Comparison of ENCODE assay signal across 15 cellular contexts in genomic region chr2:68767996-68768395, GRCh38. TPM values are rescaled to one million over a fixed set of nuclear protein-coding genes. Genes with fewer than 3 reads are reported as not detected.
DNase-seq lines count a peak whose midpoint lies in the region; ATAC-seq, FAIRE-seq and TF ChIP-seq lines count a peak whose summit lies in the region.
"Had no signal": no experiment of that assay in that cellular context is flagged by ENCODE, and none has a peak within 500 bp of the region (broad histone marks: within the 10 kb centered on the region; RNA-seq: fewer than 3 reads in every experiment).

No MANE protein-coding gene starts in this region.

- FAIRE-seq in GM12892 (lab: Jason Lieb, UNC) = peak; percentile 14
- FAIRE-seq: D721Med, endometrium had no signal

- H3K36me3 Mint-ChIP-seq in activated CD4-positive, alpha-beta memory T cell treated with anti-CD3 and anti-CD28 coated beads for 36 hours = peaks cover 13% of the 10 kb centered on the region
- H3K36me3 Mint-ChIP-seq in WTC11 = no peaks in the 10 kb centered on the region

- H3K4me3 ChIP-seq in mucosa of rectum (ENCODE audit: low read length in 2 of 2) = peak overlapping the region in 1 of 2 donors; percentile 17
- H3K4me3 ChIP-seq: ovary had no signal

- peak overlapping the region; percentile 98 for H3K27ac Mint-ChIP-seq in activated CD4-positive, alpha-beta memory T cell treated with anti-CD3 and anti-CD28 coated beads for 36 hours
- no peak overlapping the region for H3K27ac Mint-ChIP-seq in WTC11

- peak overlapping the region; percentile 28 to 87 for H3K27ac ChIP-seq in mucosa of rectum (ENCODE audit: low read depth in 2 of 2, low read length in 2 of 2)
- H3K27ac ChIP-seq: ovary had no signal

- H3K4me1 ChIP-seq in mucosa of rectum (ENCODE audit: control insufficient read depth in 2 of 2, insufficient read depth in 2 of 2, low read length in 2 of 2) = peaks cover 3 to 18% of the 10 kb centered on the region in 2 donors

- no peaks in the 10 kb centered on the region for H3K27me3 ChIP-seq in mucosa of rectum (ENCODE audit: control insufficient read depth in 2 of 2, insufficient read depth in 2 of 2, low read length in 2 of 2)
- H3K27me3 ChIP-seq: heart left ventricle, ovary had no signal

- no peaks in the 10 kb centered on the region for H3K27me3 Mint-ChIP-seq in activated CD4-positive, alpha-beta memory T cell treated with anti-CD3 and anti-CD28 coated beads for 36 hours
- H3K27me3 Mint-ChIP-seq in WTC11 (ENCODE audit: low read depth) = no peaks in the 10 kb centered on the region

- no peak for TF ChIP-seq POLR2A in GM12892 (IDR thresholded peaks at IDR 0.05; ENCODE audit: low read depth, low read length)

- peak overlapping the region; percentile 76 for H3K4me3 Mint-ChIP-seq in activated CD4-positive, alpha-beta memory T cell treated with anti-CD3 and anti-CD28 coated beads for 36 hours
- H3K4me3 Mint-ChIP-seq in WTC11 = no peak overlapping the region

- ATAC-seq in GM18502 (IDR thresholded peaks at IDR 0.05; ENCODE audit: poor library complexity, unreplicated experiment) (no peak), GM18873 (IDR thresholded peaks at IDR 0.05; ENCODE audit: low FRiP score, unreplicated experiment) (no peak), WTC11 (no peak)
- ATAC-seq: heart left ventricle, left ventricle myocardium superior had no signal

- POLR2A ChIA-PET in activated CD4-positive, alpha-beta memory T cell treated with anti-CD3 and anti-CD28 coated beads for 36 hours (lab: Charles Lee) = interaction anchor here (0.6 to 3.7 kb wide), 7 partner anchors 16 to 52 kb away, joined by 3 to 47 read pairs (median 5); partner anchors contain the start of gene ARHGAP25
- POLR2A ChIA-PET in WTC11 (lab: Charles Lee) = no interaction called here

- H3K4me1 Mint-ChIP-seq in activated CD4-positive, alpha-beta memory T cell treated with anti-CD3 and anti-CD28 coated beads for 36 hours (ENCODE audit: low read depth) = peaks cover 98% of the 10 kb centered on the region
- H3K4me1 Mint-ChIP-seq in WTC11 = peaks cover 42% of the 10 kb centered on the region

- no peak overlapping the region for H3K9ac ChIP-seq in mucosa of rectum (ENCODE audit: low read depth in 1 of 2, low read length in 2 of 2)

- TF ChIP-seq CTCF in WTC11 (IDR thresholded peaks at IDR 0.05) = no peak

- no peaks in the 10 kb centered on the region for H3K36me3 ChIP-seq in mucosa of rectum (ENCODE audit: control insufficient read depth in 2 of 2, insufficient read depth in 2 of 2, low read length in 2 of 2)
- H3K36me3 ChIP-seq: heart left ventricle, ovary had no signal

- DNase-seq in COLO668 (lab: John Stamatoyannopoulos, UW; ENCODE audit: unreplicated experiment) = peak; percentile 45
- DNase-seq in GM12892 (ENCODE audit: insufficient read length) = no peak
- no peak for DNase-seq in activated CD4-positive, alpha-beta memory T cell treated with anti-CD3 and anti-CD28 coated beads for 36 hours
- no peak for DNase-seq in effector CD4-positive, alpha-beta T cell
- no peak for DNase-seq in WTC11 (ENCODE audit: low spot score)
- DNase-seq: heart left ventricle, left ventricle myocardium superior, NCI-H1048, ovary, SW 1271 had no signal

- no peaks in the 10 kb centered on the region for H3K9me3 Mint-ChIP-seq in activated CD4-positive, alpha-beta memory T cell treated with anti-CD3 and anti-CD28 coated beads for 36 hours
- no peaks in the 10 kb centered on the region for H3K9me3 Mint-ChIP-seq in WTC11

- intact Hi-C loops in activated CD4-positive, alpha-beta memory T cell treated with anti-CD3 and anti-CD28 coated beads for 36 hours (cut with micrococcal nuclease) = loop anchor here (5.0 kb wide), 2 partner anchors 116 to 381 kb away; no protein-coding TSS in a partner anchor

- CTCF ChIA-PET in activated CD4-positive, alpha-beta memory T cell treated with anti-CD3 and anti-CD28 coated beads for 36 hours (lab: Charles Lee) = interaction anchor here (0.7 to 8.0 kb wide), 11 partner anchors 8 to 142 kb away, joined by 3 to 161 read pairs (median 4); partner anchors contain the start of gene ARHGAP25
- CTCF ChIA-PET in WTC11 (lab: Charles Lee) = interaction anchor here (0.6 to 2.3 kb wide), 3 partner anchors 16 to 70 kb away, joined by 3 to 26 read pairs (median 4); no protein-coding TSS in a partner anchor

- H3K9me3 ChIP-seq in mucosa of rectum (ENCODE audit: control insufficient read depth in 2 of 2, low read length in 2 of 2) = no peaks in the 10 kb centered on the region
- H3K9me3 ChIP-seq: heart left ventricle, ovary had no signal

TF ChIP-seq in WTC11, 78 proteins besides CTCF, POLR2A, EP300 and RAD21:
- no peak for TF ChIP-seq CDX4 (CRISPR knock-in tag; IDR thresholded peaks at IDR 0.05; ENCODE audit: borderline replicate concordance)
- no peak for TF ChIP-seq TP53 (CRISPR knock-in tag; IDR thresholded peaks at IDR 0.05)
- TF ChIP-seq SMAD3 (CRISPR knock-in tag; IDR thresholded peaks at IDR 0.05; ENCODE audit: borderline replicate concordance) = no peak
- TF ChIP-seq ZNF425 (CRISPR knock-in tag; conservative IDR thresholded peaks at IDR 0.05) = no peak
- no peak for TF ChIP-seq JUN (CRISPR knock-in tag; IDR thresholded peaks at IDR 0.05)

RNA-seq across cellular contexts. Expression of gene ARHGAP25, which starts 33.4 kb away (rescaled TPM):
- 11.1 TPM for polyA plus RNA-seq in GM12892 (2012; ENCODE audit: missing spikeins)
- total RNA-seq in activated CD4-positive, alpha-beta memory T cell treated with anti-CD3 and anti-CD28 coated beads for 36 hours = 10 to 100 TPM; 79.8 to 87.7 TPM
- 2.6 to 3.4 TPM (median 2.9 TPM) in 3 replicates for total RNA-seq in WTC11 (2021)

Comparison
In these comparisons a context has a peak if more than half of its experiments do, and no peak if none do; other contexts are left out.
1. RNA of gene ARHGAP25, which starts 33.4 kb away (total RNA-seq): 79.8 to 87.7 TPM in activated CD4-positive, alpha-beta memory T cell treated with anti-CD3 and anti-CD28 coated beads for 36 hours; 2.6 to 3.4 TPM in WTC11; every median in the first group is over 10 times any median in the second.